Comparison of ENCODE assay signal across 12 cellular contexts in genomic region chr5:72651779-72652178, GRCh38.
"Had no signal": no experiment of that assay in that cellular context is flagged by ENCODE, and none has a peak within 500 bp of the region (broad histone marks: within the 10 kb centered on the region; RNA-seq: fewer than 3 reads in every experiment).

No MANE protein-coding gene starts in this region.

- H3K4me3 ChIP-seq: transverse colon had no signal

- H3K36me3 ChIP-seq: transverse colon had no signal

- H3K27me3 ChIP-seq: transverse colon had no signal

- H3K27ac ChIP-seq: transverse colon had no signal

- DNase-seq: activated CD4-positive, alpha-beta T cell treated with anti-CD3 and anti-CD28 coated beads, Interleukin-2, amount 10 ng/mL, durations not matched to agents 24 days and 14 days; activated CD4-positive, CD25-positive, alpha-beta regulatory T cell; activated naive CD4-positive, alpha-beta T cell treated with Interleukin-2 at 50 U/mL for 16 hours; activated naive CD8-positive, alpha-beta T cell treated with anti-CD3 and anti-CD28 coated beads, Interleukin-2, amount 50 U/mL, for 24 hours; aorta; kidney; nucleus accumbens; posterior cingulate gyrus; retina; stimulated activated CD4-positive, alpha-beta T cell treated with anti-CD3 and anti-CD28 coated beads, Interleukin-4, amount 100 ng/mL, for 24 hours; stimulated activated naive CD4-positive, alpha-beta T cell; transverse colon had no signal

- H3K9me3 ChIP-seq: transverse colon had no signal

- ATAC-seq: activated naive CD8-positive, alpha-beta T cell treated with anti-CD3 and anti-CD28 coated beads, Interleukin-2, amount 50 U/mL, for 24 hours had no signal
